In genomic region chr10:1434202-1434601, GRCh38 we compare ENCODE assay signal across 25 cellular contexts.
DNase-seq lines count a peak whose midpoint lies in the region; ATAC-seq and TF ChIP-seq lines count a peak whose summit lies in the region.
"Had no signal": no experiment of that assay in that cellular context is flagged by ENCODE, and none has a peak within 500 bp of the region (broad histone marks: within the 10 kb centered on the region; RNA-seq: fewer than 3 reads in every experiment).

No MANE protein-coding gene starts in this region.

- H3K36me3 Mint-ChIP-seq in activated T-helper 17 cell treated with anti-CD3 and anti-CD28 coated beads, Interleukin-2, amount 50 U/mL, for 72 hours (ENCODE audit: low read depth) = no peaks in the 10 kb centered on the region
- H3K36me3 Mint-ChIP-seq: activated naive CD4-positive, alpha-beta T cell treated with anti-CD3 and anti-CD28 coated beads, Interleukin-2, amount 10 ng/mL, durations not matched to agents 7 days and 5 days; memory B cell had no signal

- DNase-seq in H7 (peak; percentile 66), NCI-H2081 treated with DMSO at 0.1 percent for 48 hours (lab: John Stamatoyannopoulos, UW) (peak; percentile 13), NCI-H69 (lab: John Stamatoyannopoulos, UW) (peak; percentile 2), iPS-NIHi7 (ENCODE audit: extremely low spot score) (peak; percentile 61), Peyer's patch (no peak), RPMI8226 (no peak)
- DNase-seq: activated CD4-positive, alpha-beta T cell treated with anti-CD3 and anti-CD28 coated beads for 1 hour; activated naive CD4-positive, alpha-beta T cell treated with anti-CD3 and anti-CD28 coated beads, Interleukin-2, amount 10 ng/mL, durations not matched to agents 7 days and 5 days; activated T-cell treated with anti-CD3 and anti-CD28 coated beads, Interleukin-2, amount 50 U/mL, for 48 hours; amygdala; colonic mucosa; GDM1; HFFc6; NCI-H1048; nucleus accumbens; PC-3; retina; SHP77 treated with DMSO at 0.1 percent for 48 hours; stimulated activated naive B cell treated with anti-CD40 and anti-IgM and Interleukin-4, amounts not matched to agents 10 μg/mL and 1 μg/mL and 100 μg/mL, for 72 hours; testis; uterus had no signal

- H3K27ac Mint-ChIP-seq in activated T-helper 17 cell treated with anti-CD3 and anti-CD28 coated beads, Interleukin-2, amount 50 U/mL, for 72 hours = no peak overlapping the region
- H3K27ac Mint-ChIP-seq: activated naive CD4-positive, alpha-beta T cell treated with anti-CD3 and anti-CD28 coated beads, Interleukin-2, amount 10 ng/mL, durations not matched to agents 7 days and 5 days; HFFc6; memory B cell; stimulated activated naive B cell treated with anti-CD40 and anti-IgM and Interleukin-4, amounts not matched to agents 10 μg/mL and 1 μg/mL and 100 μg/mL, for 72 hours had no signal

- H3K36me3 ChIP-seq in H7 (replicated peaks; ENCODE audit: control insufficient read depth, insufficient read depth, low read length) (no peaks in the 10 kb centered on the region), Peyer's patch (no peaks in the 10 kb centered on the region)
- H3K36me3 ChIP-seq: colonic mucosa, uterus had no signal

- no peak for TF ChIP-seq POLR2A in Peyer's patch (IDR thresholded peaks at IDR 0.05)

- H3K27me3 Mint-ChIP-seq in activated T-helper 17 cell treated with anti-CD3 and anti-CD28 coated beads, Interleukin-2, amount 50 U/mL, for 72 hours = peaks cover 12% of the 10 kb centered on the region
- H3K27me3 Mint-ChIP-seq: activated naive CD4-positive, alpha-beta T cell treated with anti-CD3 and anti-CD28 coated beads, Interleukin-2, amount 10 ng/mL, durations not matched to agents 7 days and 5 days; memory B cell had no signal

- ATAC-seq in GM21367 (IDR thresholded peaks at IDR 0.05; ENCODE audit: unreplicated experiment) = no peak
- ATAC-seq in activated T-helper 17 cell treated with anti-CD3 and anti-CD28 coated beads, Interleukin-2, amount 50 U/mL, for 72 hours (replicated peaks) = no peak
- ATAC-seq: PC-3; stimulated activated naive B cell treated with anti-CD40 and anti-IgM and Interleukin-4, amounts not matched to agents 10 μg/mL and 1 μg/mL and 100 μg/mL, for 72 hours had no signal

- H3K9me3 ChIP-seq in Peyer's patch = no peaks in the 10 kb centered on the region
- H3K9me3 ChIP-seq: colonic mucosa, testis, uterus had no signal

- no peak overlapping the region for H3K4me3 Mint-ChIP-seq in activated T-helper 17 cell treated with anti-CD3 and anti-CD28 coated beads, Interleukin-2, amount 50 U/mL, for 72 hours
- H3K4me3 Mint-ChIP-seq: activated naive CD4-positive, alpha-beta T cell treated with anti-CD3 and anti-CD28 coated beads, Interleukin-2, amount 10 ng/mL, durations not matched to agents 7 days and 5 days; HFFc6; memory B cell; stimulated activated naive B cell treated with anti-CD40 and anti-IgM and Interleukin-4, amounts not matched to agents 10 μg/mL and 1 μg/mL and 100 μg/mL, for 72 hours had no signal

- no peak overlapping the region for H3K4me3 ChIP-seq in H7 (ENCODE audit: insufficient read depth, low read depth, low read length)
- H3K4me3 ChIP-seq in Peyer's patch = no peak overlapping the region
- H3K4me3 ChIP-seq: colonic mucosa, smooth muscle cell, testis, uterus had no signal

- H3K9me3 Mint-ChIP-seq in activated T-helper 17 cell treated with anti-CD3 and anti-CD28 coated beads, Interleukin-2, amount 50 U/mL, for 72 hours = peaks cover 3% of the 10 kb centered on the region

- no peaks in the 10 kb centered on the region for H3K4me1 Mint-ChIP-seq in activated T-helper 17 cell treated with anti-CD3 and anti-CD28 coated beads, Interleukin-2, amount 50 U/mL, for 72 hours
- H3K4me1 Mint-ChIP-seq: activated naive CD4-positive, alpha-beta T cell treated with anti-CD3 and anti-CD28 coated beads, Interleukin-2, amount 10 ng/mL, durations not matched to agents 7 days and 5 days; memory B cell had no signal

- no peaks in the 10 kb centered on the region for H3K4me1 ChIP-seq in Peyer's patch
- H3K4me1 ChIP-seq: colonic mucosa, testis, uterus had no signal

- H3K27ac ChIP-seq in Peyer's patch = no peak overlapping the region
- H3K27ac ChIP-seq: colonic mucosa, testis, uterus had no signal

- no peaks in the 10 kb centered on the region for H3K27me3 ChIP-seq in H7 (ENCODE audit: control insufficient read depth, insufficient read depth, low read length)
- no peaks in the 10 kb centered on the region for H3K27me3 ChIP-seq in Peyer's patch
- H3K27me3 ChIP-seq: colonic mucosa, testis, uterus had no signal

- TF ChIP-seq CTCF in Peyer's patch (IDR thresholded peaks at IDR 0.05) = no peak

Comparison
In these comparisons a context has a peak if more than half of its experiments do, and no peak if none do; other contexts are left out.
1. DNase-seq: peak in H7 (single experiment), NCI-H2081 treated with DMSO at 0.1 percent for 48 hours (single experiment), NCI-H69 (single experiment) and iPS-NIHi7 (single experiment); none in Peyer's patch (0 of 3) and RPMI8226 (single experiment).